11 cellular contexts compared by ENCODE assay signal in genomic region chr15:60840306-60840702, GRCh38.
A peak's percentile ranks its signal among the peaks of the same experiment; 100 is the strongest.
DNase-seq lines count a peak whose midpoint lies in the region; ATAC-seq and TF ChIP-seq lines count a peak whose summit lies in the region.
"Had no signal": no experiment of that assay in that cellular context is flagged by ENCODE, and none has a peak within 500 bp of the region (broad histone marks: within the 10 kb centered on the region; RNA-seq: fewer than 3 reads in every experiment).

No MANE protein-coding gene starts in this region.

- H3K4me1 ChIP-seq in naive thymus-derived CD4-positive, alpha-beta T cell (ENCODE audit: control insufficient read depth in 2 of 2, insufficient read depth in 2 of 2, low read length in 2 of 2), result peaks cover 61 to 62% of the 10 kb centered on the region in 2 donors
- H3K4me1 ChIP-seq in ascending aorta, result peaks cover 0 to 5% of the 10 kb centered on the region in 2 donors

- no peak for TF ChIP-seq CTCF in ascending aorta (IDR thresholded peaks at IDR 0.05)

- ATAC-seq in naive thymus-derived CD4-positive, alpha-beta T cell, result peak; percentile 1
- ATAC-seq in HG03378 (IDR thresholded peaks at IDR 0.05; ENCODE audit: unreplicated experiment), result no peak

- peak overlapping the region; percentile 89 to 97 (median 96) for H3K27ac Mint-ChIP-seq in naive thymus-derived CD4-positive, alpha-beta T cell
- H3K27ac Mint-ChIP-seq: memory B cell had no signal

- H3K9me3 Mint-ChIP-seq in naive thymus-derived CD4-positive, alpha-beta T cell, result no peaks in the 10 kb centered on the region
- H3K9me3 Mint-ChIP-seq: memory B cell had no signal

- H3K4me1 Mint-ChIP-seq in naive thymus-derived CD4-positive, alpha-beta T cell, result peaks cover 50 to 96% (median 77%) of the 10 kb centered on the region in 7 donors

- DNase-seq in NCI-H1417 (lab: John Stamatoyannopoulos, UW), result peak in 2 of 3 experiments; percentile 14 to 52
- DNase-seq in NCI-H1417 treated with DMSO at 0.1 percent for 48 hours (lab: John Stamatoyannopoulos, UW), result no peak
- DNase-seq in M059J (ENCODE audit: low read depth), result peak; percentile 25
- peak; percentile 44 for DNase-seq in amniotic epithelial cell (ENCODE audit: low read depth)
- no peak for DNase-seq in naive thymus-derived CD4-positive, alpha-beta T cell
- DNase-seq in ascending aorta (ENCODE audit: low spot score in 2 of 2), result no peak
- no peak for DNase-seq in NCI-H82 treated with DMSO at 0.1 percent for 48 hours (lab: John Stamatoyannopoulos, UW; ENCODE audit: unreplicated experiment)
- DNase-seq: 8988T had no signal

- H3K27ac ChIP-seq in naive thymus-derived CD4-positive, alpha-beta T cell (ENCODE audit: low read depth, low read length), result peak overlapping the region; percentile 68
- H3K27ac ChIP-seq in ascending aorta, result no peak overlapping the region
- H3K27ac ChIP-seq: esophagus muscularis mucosa had no signal

- intact Hi-C loops in naive thymus-derived CD4-positive, alpha-beta T cell (cut with micrococcal nuclease), result loop anchor here (1.0 to 10.0 kb wide), 13 partner anchors 8 to 1156 kb away; partner anchors contain the start of genes ANXA2 (in 1 of the 2), BNIP2 (in 1 of the 2) and ICE2 (in 1 of the 2)
- intact Hi-C loops in ascending aorta (cut with DNase I), result no loop called here

- peaks cover 0 to 4% (median 0%) of the 10 kb centered on the region in 5 donors for H3K36me3 Mint-ChIP-seq in naive thymus-derived CD4-positive, alpha-beta T cell
- H3K36me3 Mint-ChIP-seq: memory B cell had no signal

- H3K4me3 ChIP-seq in naive thymus-derived CD4-positive, alpha-beta T cell (ENCODE audit: low read length), result peak overlapping the region; percentile 51
- no peak overlapping the region for H3K4me3 ChIP-seq in ascending aorta
- H3K4me3 ChIP-seq: esophagus muscularis mucosa had no signal

- CTCF ChIA-PET in naive thymus-derived CD4-positive, alpha-beta T cell (lab: Charles Lee), result interaction anchor here (1.0 to 3.2 kb wide), 6 partner anchors 9 to 256 kb away, joined by 3 to 17 read pairs (median 6); no protein-coding TSS in a partner anchor

- H3K4me3 Mint-ChIP-seq in naive thymus-derived CD4-positive, alpha-beta T cell, result peak overlapping the region; percentile 75 to 90 (median 82)
- H3K4me3 Mint-ChIP-seq: memory B cell had no signal

- H3K27me3 Mint-ChIP-seq in naive thymus-derived CD4-positive, alpha-beta T cell, result peaks cover 0 to 9% (median 0%) of the 10 kb centered on the region in 5 donors

- H3K9me3 ChIP-seq in naive thymus-derived CD4-positive, alpha-beta T cell (ENCODE audit: control insufficient read depth in 2 of 3, low read length in 3 of 3), result no peaks in the 10 kb centered on the region
- no peaks in the 10 kb centered on the region for H3K9me3 ChIP-seq in ascending aorta
- H3K9me3 ChIP-seq: esophagus muscularis mucosa had no signal

- H3K27me3 ChIP-seq in naive thymus-derived CD4-positive, alpha-beta T cell (ENCODE audit: control insufficient read depth in 2 of 2, insufficient read depth in 2 of 2, low read length in 2 of 2), result no peaks in the 10 kb centered on the region
- H3K27me3 ChIP-seq in ascending aorta, result no peaks in the 10 kb centered on the region
- H3K27me3 ChIP-seq: esophagus muscularis mucosa had no signal

- POLR2A ChIA-PET in naive thymus-derived CD4-positive, alpha-beta T cell (lab: Charles Lee), result interaction anchor here (0.7 to 2.9 kb wide), 13 partner anchors 10 to 442 kb away, joined by 3 to 16 read pairs (median 5); no protein-coding TSS in a partner anchor

- H3K36me3 ChIP-seq in naive thymus-derived CD4-positive, alpha-beta T cell (ENCODE audit: control insufficient read depth in 2 of 3, insufficient read depth in 3 of 3, low read length in 3 of 3), result no peaks in the 10 kb centered on the region
- H3K36me3 ChIP-seq in ascending aorta, result no peaks in the 10 kb centered on the region
- H3K36me3 ChIP-seq: esophagus muscularis mucosa had no signal

Comparison
In these comparisons a context has a peak if more than half of its experiments do, and no peak if none do; other contexts are left out.
1. DNase-seq: peak in NCI-H1417 (2 of 3), M059J (single experiment) and amniotic epithelial cell (single experiment); none in NCI-H1417 treated with DMSO at 0.1 percent for 48 hours (single experiment), naive thymus-derived CD4-positive, alpha-beta T cell (0 of 9), ascending aorta (0 of 2) and NCI-H82 treated with DMSO at 0.1 percent for 48 hours (single experiment).